Comparison of ENCODE assay signal across 33 cellular contexts in genomic region chr2:184367211-184367610, GRCh38.
"Had no signal": no experiment of that assay in that cellular context is flagged by ENCODE, and none has a peak within 500 bp of the region (broad histone marks: within the 10 kb centered on the region; RNA-seq: fewer than 3 reads in every experiment).

No MANE protein-coding gene starts in this region.

- DNase-seq: activated CD4-positive, alpha-beta memory T cell treated with anti-CD3 and anti-CD28 coated beads, Interleukin-2, amount 10 ng/mL, durations not matched to agents 7 days and 5 days; activated CD4-positive, alpha-beta T cell treated with anti-CD3 and anti-CD28 coated beads for 1 hour; activated CD4-positive, alpha-beta T cell treated with anti-CD3 and anti-CD28 coated beads for 48 hours; activated CD4-positive, CD25-positive, alpha-beta regulatory T cell; activated CD8-positive, alpha-beta memory T cell treated with anti-CD3 and anti-CD28 coated beads for 24 hours; activated CD8-positive, alpha-beta memory T cell treated with anti-CD3 and anti-CD28 coated beads, Interleukin-2, amount 10 ng/mL, durations not matched to agents 7 days and 5 days; activated CD8-positive, alpha-beta memory T cell treated with anti-CD3 and anti-CD28 coated beads, Interleukin-2, amount 50 U/mL, for 48 hours; activated effector memory CD4-positive, alpha-beta T cell treated with Interleukin-2 at 50 U/mL for 16 hours; activated naive CD4-positive, alpha-beta T cell treated with anti-CD3 and anti-CD28 coated beads, Interleukin-2, amount 10 ng/mL, durations not matched to agents 7 days and 5 days; activated naive CD8-positive, alpha-beta T cell treated with anti-CD3 and anti-CD28 coated beads, Interleukin-2, amount 50 U/mL, for 24 hours; activated T-cell treated with anti-CD3 and anti-CD28 coated beads, Interleukin-2, amount 50 U/mL, for 48 hours; anterior cingulate cortex; central memory CD4-positive, alpha-beta T cell; Kasumi-1; MM.1S; MV-4-11; NCI-H1092; NCI-H146; NCI-H187; NCI-H2029 treated with DMSO at 0.1 percent for 48 hours; NCI-H2107; NCI-H2171; NCI-H510A; NCI-H526; NCI-H748 treated with DMSO at 0.1 percent for 48 hours; NK-92 treated with Interleukin-12 subunit alpha and Interleukin-12 subunit beta, amount 100 ng/mL, for 24 hours; Right ventricle myocardium superior; T1000; WERI-Rb-1 had no signal

- H3K4me3 ChIP-seq: PC-9 had no signal

- H3K27ac ChIP-seq: PC-9, RWPE1, WERI-Rb-1 had no signal

- H2AFZ ChIP-seq: PC-9 had no signal

- H3K36me3 ChIP-seq: WERI-Rb-1 had no signal

- H3K9me3 Mint-ChIP-seq: activated CD4-positive, alpha-beta memory T cell treated with anti-CD3 and anti-CD28 coated beads, Interleukin-2, amount 10 ng/mL, durations not matched to agents 7 days and 5 days; activated naive CD4-positive, alpha-beta T cell treated with anti-CD3 and anti-CD28 coated beads, Interleukin-2, amount 10 ng/mL, durations not matched to agents 7 days and 5 days; brain had no signal

- ATAC-seq: activated CD8-positive, alpha-beta memory T cell treated with anti-CD3 and anti-CD28 coated beads, Interleukin-2, amount 10 ng/mL, durations not matched to agents 7 days and 5 days; activated naive CD8-positive, alpha-beta T cell treated with anti-CD3 and anti-CD28 coated beads, Interleukin-2, amount 50 U/mL, for 24 hours had no signal

- H3K4me3 Mint-ChIP-seq: activated CD4-positive, alpha-beta memory T cell treated with anti-CD3 and anti-CD28 coated beads, Interleukin-2, amount 10 ng/mL, durations not matched to agents 7 days and 5 days; activated CD8-positive, alpha-beta memory T cell treated with anti-CD3 and anti-CD28 coated beads, Interleukin-2, amount 10 ng/mL, durations not matched to agents 7 days and 5 days; activated naive CD4-positive, alpha-beta T cell treated with anti-CD3 and anti-CD28 coated beads, Interleukin-2, amount 10 ng/mL, durations not matched to agents 7 days and 5 days; activated naive CD8-positive, alpha-beta T cell; activated naive CD8-positive, alpha-beta T cell treated with anti-CD3 and anti-CD28 coated beads, Interleukin-2, amount 50 U/mL, for 24 hours; brain had no signal

- H3K27me3 Mint-ChIP-seq: activated CD4-positive, alpha-beta memory T cell treated with anti-CD3 and anti-CD28 coated beads, Interleukin-2, amount 10 ng/mL, durations not matched to agents 7 days and 5 days; activated CD8-positive, alpha-beta memory T cell treated with anti-CD3 and anti-CD28 coated beads, Interleukin-2, amount 10 ng/mL, durations not matched to agents 7 days and 5 days; activated naive CD4-positive, alpha-beta T cell treated with anti-CD3 and anti-CD28 coated beads, Interleukin-2, amount 10 ng/mL, durations not matched to agents 7 days and 5 days; activated naive CD8-positive, alpha-beta T cell; activated naive CD8-positive, alpha-beta T cell treated with anti-CD3 and anti-CD28 coated beads, Interleukin-2, amount 50 U/mL, for 24 hours had no signal

- H3K4me2 ChIP-seq: PC-9 had no signal

- H3K36me3 Mint-ChIP-seq: activated CD8-positive, alpha-beta memory T cell treated with anti-CD3 and anti-CD28 coated beads, Interleukin-2, amount 10 ng/mL, durations not matched to agents 7 days and 5 days; activated naive CD4-positive, alpha-beta T cell treated with anti-CD3 and anti-CD28 coated beads, Interleukin-2, amount 10 ng/mL, durations not matched to agents 7 days and 5 days; activated naive CD8-positive, alpha-beta T cell; brain had no signal

- H3K27ac Mint-ChIP-seq: activated CD4-positive, alpha-beta memory T cell treated with anti-CD3 and anti-CD28 coated beads, Interleukin-2, amount 10 ng/mL, durations not matched to agents 7 days and 5 days; activated CD8-positive, alpha-beta memory T cell treated with anti-CD3 and anti-CD28 coated beads, Interleukin-2, amount 10 ng/mL, durations not matched to agents 7 days and 5 days; activated naive CD4-positive, alpha-beta T cell treated with anti-CD3 and anti-CD28 coated beads, Interleukin-2, amount 10 ng/mL, durations not matched to agents 7 days and 5 days; activated naive CD8-positive, alpha-beta T cell; activated naive CD8-positive, alpha-beta T cell treated with anti-CD3 and anti-CD28 coated beads, Interleukin-2, amount 50 U/mL, for 24 hours; brain had no signal

- H3K4me1 Mint-ChIP-seq: activated CD4-positive, alpha-beta memory T cell treated with anti-CD3 and anti-CD28 coated beads, Interleukin-2, amount 10 ng/mL, durations not matched to agents 7 days and 5 days; activated CD8-positive, alpha-beta memory T cell treated with anti-CD3 and anti-CD28 coated beads, Interleukin-2, amount 10 ng/mL, durations not matched to agents 7 days and 5 days; activated naive CD4-positive, alpha-beta T cell treated with anti-CD3 and anti-CD28 coated beads, Interleukin-2, amount 10 ng/mL, durations not matched to agents 7 days and 5 days; activated naive CD8-positive, alpha-beta T cell treated with anti-CD3 and anti-CD28 coated beads, Interleukin-2, amount 50 U/mL, for 24 hours; brain had no signal
